8 cellular contexts compared by ENCODE assay signal in the genomic region with DNA sequence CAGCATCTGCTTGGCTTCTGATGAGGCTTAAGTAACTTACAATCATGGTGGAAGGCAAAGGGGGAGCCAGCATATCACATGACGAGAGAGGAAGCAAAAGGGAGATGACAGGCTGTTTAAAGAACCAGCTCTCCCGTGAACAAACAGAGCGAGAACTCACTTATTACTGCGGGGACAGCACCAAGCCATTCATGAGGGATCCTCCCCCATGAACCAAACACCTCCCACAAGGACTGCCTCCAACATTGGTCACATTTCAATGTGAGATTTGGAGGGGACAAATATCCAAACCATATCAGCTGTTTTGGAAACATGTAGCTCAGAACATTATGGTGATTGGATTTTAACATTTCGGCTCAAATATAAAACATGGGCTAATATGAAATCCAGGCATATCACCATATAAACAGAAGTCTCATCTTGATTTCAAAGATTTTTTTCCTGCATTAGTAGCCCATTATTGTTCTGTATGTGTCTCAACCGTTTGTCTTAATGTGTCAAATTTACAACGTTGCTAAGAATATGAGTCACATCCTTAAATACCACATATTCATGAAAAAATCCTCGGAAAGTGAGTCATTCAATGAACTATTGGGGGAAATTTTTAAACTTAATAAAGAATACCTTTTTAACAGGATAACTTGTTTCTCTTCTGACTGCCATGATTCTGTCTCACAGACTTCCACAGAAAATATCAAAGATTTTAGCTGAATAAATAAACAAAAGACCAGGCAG.
DNase-seq lines count a peak whose midpoint lies in the region; ATAC-seq lines count a peak whose summit lies in the region.
"Had no signal": no experiment of that assay in that cellular context is flagged by ENCODE, and none has a peak within 500 bp of the region (broad histone marks: within the 10 kb centered on the region; RNA-seq: fewer than 3 reads in every experiment).

No MANE protein-coding gene starts in this region.

- no peak overlapping the region for H3K4me3 ChIP-seq in Karpas-422 (ENCODE audit: low read length)
- H3K4me3 ChIP-seq: vagina had no signal

- H3K4me2 ChIP-seq in Karpas-422 (ENCODE audit: low read depth, low read length, poor library complexity, severe bottlenecking): no peak overlapping the region

- H3K27me3 ChIP-seq in Karpas-422 (ENCODE audit: low read length): no peaks in the 10 kb centered on the region
- H3K27me3 ChIP-seq: vagina had no signal

- no peaks in the 10 kb centered on the region for H3K79me2 ChIP-seq in Karpas-422 (ENCODE audit: low read length)

- H3K36me3 Mint-ChIP-seq in activated naive CD8-positive, alpha-beta T cell treated with anti-CD3 and anti-CD28 coated beads, Interleukin-2, amount 50 U/mL, for 24 hours (ENCODE audit: low read depth): no peaks in the 10 kb centered on the region

- no peaks in the 10 kb centered on the region for H3K9me2 ChIP-seq in Karpas-422 (replicated peaks; ENCODE audit: insufficient read depth, low read length)

- H3K4me1 ChIP-seq in Karpas-422 (ENCODE audit: low read length): no peaks in the 10 kb centered on the region
- H3K4me1 ChIP-seq: vagina had no signal

- H3K4me3 Mint-ChIP-seq in activated naive CD8-positive, alpha-beta T cell treated with anti-CD3 and anti-CD28 coated beads, Interleukin-2, amount 50 U/mL, for 24 hours: no peak overlapping the region

- no peak overlapping the region for H3K27ac ChIP-seq in Karpas-422 (ENCODE audit: low read length)
- H3K27ac ChIP-seq: vagina had no signal

- no peaks in the 10 kb centered on the region for H3K36me3 ChIP-seq in Karpas-422 (ENCODE audit: insufficient read depth, low read length)
- H3K36me3 ChIP-seq: vagina had no signal

- no peaks in the 10 kb centered on the region for H3K27me3 Mint-ChIP-seq in activated naive CD8-positive, alpha-beta T cell treated with anti-CD3 and anti-CD28 coated beads, Interleukin-2, amount 50 U/mL, for 24 hours

- ATAC-seq in GM19023 (IDR thresholded peaks at IDR 0.05; ENCODE audit: unreplicated experiment): peak; percentile 71
- peak; percentile 46 for ATAC-seq in HG03039 (IDR thresholded peaks at IDR 0.05; ENCODE audit: unreplicated experiment)
- ATAC-seq in activated naive CD8-positive, alpha-beta T cell treated with anti-CD3 and anti-CD28 coated beads, Interleukin-2, amount 50 U/mL, for 24 hours: no peak

- H3K9ac ChIP-seq in Karpas-422 (ENCODE audit: low read length): no peak overlapping the region

- in situ Hi-C loops in G401 (cut with HindIII; ENCODE audit: low sequenced_read_pairs): no loop called here

- no peaks in the 10 kb centered on the region for H3K9me3 ChIP-seq in Karpas-422 (ENCODE audit: low read length)
- H3K9me3 ChIP-seq: vagina had no signal

- DNase-seq in activated naive CD8-positive, alpha-beta T cell treated with anti-CD3 and anti-CD28 coated beads, Interleukin-2, amount 50 U/mL, for 24 hours: no peak
- peak; percentile 88 for DNase-seq in renal cortical epithelial cell (ENCODE audit: low read depth)
- no peak for DNase-seq in occipital lobe (lab: John Stamatoyannopoulos, UW)
- DNase-seq in G401 (ENCODE audit: low spot score): no peak
- no peak for DNase-seq in Karpas-422

- no peaks in the 10 kb centered on the region for H4K20me1 ChIP-seq in Karpas-422 (ENCODE audit: insufficient read depth, low read depth, low read length)

- peak overlapping the region; percentile 39 for H3K27ac Mint-ChIP-seq in activated naive CD8-positive, alpha-beta T cell treated with anti-CD3 and anti-CD28 coated beads, Interleukin-2, amount 50 U/mL, for 24 hours

- H2AFZ ChIP-seq in Karpas-422 (ENCODE audit: low read length): no peak overlapping the region

- H3K9me3 Mint-ChIP-seq in activated naive CD8-positive, alpha-beta T cell treated with anti-CD3 and anti-CD28 coated beads, Interleukin-2, amount 50 U/mL, for 24 hours: no peaks in the 10 kb centered on the region

- peaks cover 6% of the 10 kb centered on the region for H3K4me1 Mint-ChIP-seq in activated naive CD8-positive, alpha-beta T cell treated with anti-CD3 and anti-CD28 coated beads, Interleukin-2, amount 50 U/mL, for 24 hours
